Comparison of ENCODE assay signal across 1 cellular context in genomic region chr1:154213274-154213673, GRCh38.
A peak's percentile ranks its signal among the peaks of the same experiment; 100 is the strongest.
TF ChIP-seq lines count a peak whose summit lies in the region.

No MANE protein-coding gene starts in this region.

TF ChIP-seq in IMR-90, 13 proteins besides CTCF, POLR2A, EP300 and RAD21 (continued from another document):
- 0 out of 2 replicates have a peak, but pooled peaks have one; percentile 17 for TF ChIP-seq MAFK (IDR thresholded peaks at IDR 0.05; ENCODE audit: low read depth, low read length)
- TF ChIP-seq CHD1 (IDR thresholded peaks at IDR 0.05; ENCODE audit: low read depth, low read length): no peak
- peak; percentile 36; the same call in 1 of the 2 replicates for TF ChIP-seq CEBPB (IDR thresholded peaks at IDR 0.05; ENCODE audit: low read depth, low read length)
- TF ChIP-seq MAZ (IDR thresholded peaks at IDR 0.05; ENCODE audit: borderline replicate concordance, low read depth, low read length): no peak
- peak; percentile 69 for TF ChIP-seq RCOR1 (IDR thresholded peaks at IDR 0.05; ENCODE audit: insufficient replicate concordance, low read length)
